ENCODE assay signal across 8 cellular contexts in genomic region chr15:89776274-89777072, GRCh38. TPM values are rescaled to one million over a fixed set of nuclear protein-coding genes. Genes with fewer than 3 reads are reported as not detected.
DNase-seq lines count a peak whose midpoint lies in the region; ATAC-seq and TF ChIP-seq lines count a peak whose summit lies in the region.

MESP2 (plus strand) TSS chr15:89776332; CDS start chr15:89776358, 26 bp downstream.

- H3K27me3 ChIP-seq in BJ (ENCODE audit: control insufficient read depth, insufficient read depth, low read length) = no peaks in the 10 kb centered on the region

- no peaks in the 10 kb centered on the region for H3K27me3 Mint-ChIP-seq in activated B cell treated with CpG ODN at 0.5 μM for 24 hours

- CTCF ChIA-PET in BJ (lab: Yijun Ruan, JAX) (interaction anchor here (1.0 to 8.6 kb wide), 5 partner anchors 16 to 111 kb away, joined by 3 to 50 read pairs (median 5); no protein-coding TSS in a partner anchor), activated B cell treated with CpG ODN at 0.5 μM for 24 hours (lab: Charles Lee) (interaction anchor here (1.1 kb wide), 1 partner anchor 99 kb away, joined by 7 read pairs; no protein-coding TSS in a partner anchor)

- ATAC-seq in GM19467 (IDR thresholded peaks at IDR 0.05; ENCODE audit: unreplicated experiment) = peak; percentile 45
- peak; percentile 43 for ATAC-seq in activated B cell treated with CpG ODN at 0.5 μM for 24 hours (ENCODE audit: low read depth)
- ATAC-seq in HG02610 (IDR thresholded peaks at IDR 0.05; ENCODE audit: unreplicated experiment) = no peak

- H3K4me3 ChIP-seq in BJ (ENCODE audit: low read depth, low read length) = peak within 1 kb of the TSS; percentile 40

- H3K27ac Mint-ChIP-seq in activated B cell treated with CpG ODN at 0.5 μM for 24 hours = no peak within 1 kb of the TSS

- DNase-seq in BJ (ENCODE audit: low read depth) (no peak), NCI-H1048 (lab: John Stamatoyannopoulos, UW) (peak; percentile 36), activated B cell treated with CpG ODN at 0.5 μM for 24 hours (peak; percentile 61), cerebellum (ENCODE audit: low spot score) (peak; percentile 83), kidney tubule cell (ENCODE audit: low spot score) (peak; percentile 83)
- peak; percentile 8 to 54 (median 18) for DNase-seq in stimulated activated CD4-positive, alpha-beta T cell treated with anti-CD3 and anti-CD28 coated beads, Interleukin-12 subunit alpha, Interleukin-12 subunit beta, amount 100 ng/mL, for 48 hours (ENCODE audit: low read depth in 2 of 3, low spot score in 1 of 3)

- TF ChIP-seq CTCF in BJ (IDR thresholded peaks at IDR 0.05; ENCODE audit: insufficient read depth, low read depth, low read length) = peak; percentile 45
- TF ChIP-seq CTCF in activated B cell treated with CpG ODN at 0.5 μM for 24 hours (IDR thresholded peaks at IDR 0.05) = no peak

- peak within 1 kb of the TSS; percentile 77 for H3K4me3 Mint-ChIP-seq in activated B cell treated with CpG ODN at 0.5 μM for 24 hours

- H3K36me3 ChIP-seq in BJ (ENCODE audit: control insufficient read depth, insufficient read depth, low read length) = no peaks in the 10 kb centered on the region

- intact Hi-C loops in activated B cell treated with CpG ODN at 0.5 μM for 24 hours (cut with micrococcal nuclease) = loop anchor here (2.0 kb wide), 1 partner anchor 38 kb away; the partner anchor contains the start of gene ANPEP

- POLR2A ChIA-PET in BJ (lab: Charles Lee) (no interaction called here), activated B cell treated with CpG ODN at 0.5 μM for 24 hours (lab: Charles Lee) (interaction anchor here (0.6 kb wide), 1 partner anchor 421 kb away, joined by 4 read pairs; no protein-coding TSS in a partner anchor)

- H3K4me1 Mint-ChIP-seq in activated B cell treated with CpG ODN at 0.5 μM for 24 hours = peaks cover 15% of the 10 kb centered on the region

- H3K9me3 Mint-ChIP-seq in activated B cell treated with CpG ODN at 0.5 μM for 24 hours = no peaks in the 10 kb centered on the region

- H3K36me3 Mint-ChIP-seq in activated B cell treated with CpG ODN at 0.5 μM for 24 hours (ENCODE audit: low read depth) = no peaks in the 10 kb centered on the region

RNA-seq across cellular contexts. Expression of gene MESP2, which starts in this region (rescaled TPM):
- 0.28 and 0.39 TPM in 2 replicates for polyA plus RNA-seq in BJ (2011; rRNA removed)
- polyA minus RNA-seq in BJ (2011; rRNA and poly(A)+ RNA removed) = not detected in 2 replicates
- total RNA-seq in activated B cell treated with CpG ODN at 0.5 μM for 24 hours (0.40 TPM in 1 of 2 replicates, not detected in the other), cerebellum (0.27 TPM)

Comparison
In these comparisons a context has a peak if more than half of its experiments do, and no peak if none do; other contexts are left out.
1. Peak in DNase-seq and ATAC-seq in activated B cell treated with CpG ODN at 0.5 μM for 24 hours; RNA of the gene not detected or under 1 TPM.
2. Peak in DNase-seq in cerebellum; RNA of the gene not detected or under 1 TPM.